Comparison of ENCODE assay signal across 12 cellular contexts in the genomic region with DNA sequence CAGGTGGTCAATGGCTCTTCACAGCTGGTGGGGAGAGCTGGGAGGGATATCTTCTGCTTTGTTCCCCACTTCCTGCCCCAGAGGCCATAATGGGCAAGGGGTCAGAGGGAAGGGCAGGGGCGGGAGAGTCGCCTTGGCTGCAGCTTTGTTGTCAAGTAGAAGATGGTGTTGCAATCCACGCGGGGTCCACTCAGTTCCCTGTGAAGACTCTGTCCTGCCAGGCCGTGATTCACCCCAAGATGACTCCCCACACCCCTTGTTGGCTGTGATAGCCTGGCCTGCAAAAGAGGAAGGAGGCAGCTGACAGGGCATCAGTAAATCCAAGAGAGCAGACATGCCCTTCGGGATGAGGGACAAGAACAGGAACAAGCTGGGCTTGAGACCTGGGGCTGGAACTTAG. TPM values are rescaled to one million over a fixed set of nuclear protein-coding genes. Genes with fewer than 3 reads are reported as not detected.
DNase-seq lines count a peak whose midpoint lies in the region; ATAC-seq and TF ChIP-seq lines count a peak whose summit lies in the region.
"Had no signal": no experiment of that assay in that cellular context is flagged by ENCODE, and none has a peak within 500 bp of the region (broad histone marks: within the 10 kb centered on the region; RNA-seq: fewer than 3 reads in every experiment).

No MANE protein-coding gene starts in this region.

- H3K4me1 ChIP-seq in colonic mucosa (no peaks in the 10 kb centered on the region), lower lobe of right lung (peaks cover 12% of the 10 kb centered on the region), uterus (no peaks in the 10 kb centered on the region)

- H3K9ac ChIP-seq in colonic mucosa (ENCODE audit: low read depth in 2 of 2, low read length in 2 of 2), result no peak overlapping the region

- H3K36me3 Mint-ChIP-seq in stimulated activated naive B cell treated with anti-CD40 and anti-IgM and Interleukin-4, amounts not matched to agents 10 μg/mL and 1 μg/mL and 100 μg/mL, for 72 hours, result no peaks in the 10 kb centered on the region
- H3K36me3 Mint-ChIP-seq: activated naive CD8-positive, alpha-beta T cell treated with anti-CD3 and anti-CD28 coated beads for 36 hours had no signal

- H3K27me3 Mint-ChIP-seq in stimulated activated naive B cell treated with anti-CD40 and anti-IgM and Interleukin-4, amounts not matched to agents 10 μg/mL and 1 μg/mL and 100 μg/mL, for 72 hours, result peaks cover 17 to 18% of the 10 kb centered on the region in 2 donors

- H3K27ac ChIP-seq in colonic mucosa (no peak overlapping the region), lower lobe of right lung (peak overlapping the region; percentile 13), uterus (no peak overlapping the region)

- no peak for TF ChIP-seq CTCF in colonic mucosa (IDR thresholded peaks at IDR 0.05)
- no peak for TF ChIP-seq CTCF in lower lobe of right lung (IDR thresholded peaks at IDR 0.05)
- no peak for TF ChIP-seq CTCF in uterus (IDR thresholded peaks at IDR 0.05)

- H3K36me3 ChIP-seq in colonic mucosa, result no peaks in the 10 kb centered on the region
- H3K36me3 ChIP-seq in lower lobe of right lung, result no peaks in the 10 kb centered on the region
- H3K36me3 ChIP-seq in uterus, result no peaks in the 10 kb centered on the region

- no peaks in the 10 kb centered on the region for H3K9me3 Mint-ChIP-seq in stimulated activated naive B cell treated with anti-CD40 and anti-IgM and Interleukin-4, amounts not matched to agents 10 μg/mL and 1 μg/mL and 100 μg/mL, for 72 hours
- H3K9me3 Mint-ChIP-seq: activated naive CD8-positive, alpha-beta T cell treated with anti-CD3 and anti-CD28 coated beads for 36 hours; stimulated activated naive CD8-positive, alpha-beta T cell treated with anti-CD3 and anti-CD28 coated beads, Interleukin-15, Interleukin-2, amounts not matched to agents 100 ng/mL and 50 ng/mL, for 24 hours had no signal

- H3K9me3 ChIP-seq in colonic mucosa (no peaks in the 10 kb centered on the region), lower lobe of right lung (no peaks in the 10 kb centered on the region), uterus (no peaks in the 10 kb centered on the region)

- H3K4me1 Mint-ChIP-seq in stimulated activated naive B cell treated with anti-CD40 and anti-IgM and Interleukin-4, amounts not matched to agents 10 μg/mL and 1 μg/mL and 100 μg/mL, for 72 hours, result peaks cover 0 to 1% of the 10 kb centered on the region in 2 donors
- H3K4me1 Mint-ChIP-seq: activated naive CD8-positive, alpha-beta T cell treated with anti-CD3 and anti-CD28 coated beads for 36 hours had no signal

- H3K27ac Mint-ChIP-seq in stimulated activated naive B cell treated with anti-CD40 and anti-IgM and Interleukin-4, amounts not matched to agents 10 μg/mL and 1 μg/mL and 100 μg/mL, for 72 hours, result no peak overlapping the region
- H3K27ac Mint-ChIP-seq: activated naive CD8-positive, alpha-beta T cell treated with anti-CD3 and anti-CD28 coated beads for 36 hours; stimulated activated naive CD8-positive, alpha-beta T cell treated with anti-CD3 and anti-CD28 coated beads, Interleukin-15, Interleukin-2, amounts not matched to agents 100 ng/mL and 50 ng/mL, for 24 hours had no signal

- no peak overlapping the region for H3K4me3 Mint-ChIP-seq in stimulated activated naive B cell treated with anti-CD40 and anti-IgM and Interleukin-4, amounts not matched to agents 10 μg/mL and 1 μg/mL and 100 μg/mL, for 72 hours
- H3K4me3 Mint-ChIP-seq: activated naive CD8-positive, alpha-beta T cell treated with anti-CD3 and anti-CD28 coated beads for 36 hours; stimulated activated naive CD8-positive, alpha-beta T cell treated with anti-CD3 and anti-CD28 coated beads, Interleukin-15, Interleukin-2, amounts not matched to agents 100 ng/mL and 50 ng/mL, for 24 hours had no signal

- DNase-seq in NOMO-1 treated with DMSO at 0.1 percent for 48 hours (lab: John Stamatoyannopoulos, UW; ENCODE audit: unreplicated experiment) (peak; percentile 56), NOMO-1 treated with dmso at 0.1 percent for 144 hours (lab: John Stamatoyannopoulos, UW; ENCODE audit: unreplicated experiment) (no peak), colonic mucosa (peak; percentile 33), lower lobe of right lung (peak; percentile 83), uterus (peak; percentile 42 to 59), midbrain (lab: John Stamatoyannopoulos, UW) (no peak), LoVo (ENCODE audit: low spot score) (no peak)
- DNase-seq in stimulated activated naive B cell treated with anti-CD40 and anti-IgM and Interleukin-4, amounts not matched to agents 10 μg/mL and 1 μg/mL and 100 μg/mL, for 72 hours, result no peak
- DNase-seq: 8988T; activated naive CD8-positive, alpha-beta T cell treated with anti-CD3 and anti-CD28 coated beads for 36 hours had no signal

- no peak for TF ChIP-seq POLR2A in uterus (IDR thresholded peaks at IDR 0.05)

- H3K4me3 ChIP-seq in colonic mucosa, result no peak overlapping the region
- no peak overlapping the region for H3K4me3 ChIP-seq in lower lobe of right lung
- H3K4me3 ChIP-seq in uterus, result no peak overlapping the region
- H3K4me3 ChIP-seq: K562 had no signal

- peak; percentile 53 to 82 for ATAC-seq in lower lobe of right lung
- ATAC-seq in stimulated activated naive B cell treated with anti-CD40 and anti-IgM and Interleukin-4, amounts not matched to agents 10 μg/mL and 1 μg/mL and 100 μg/mL, for 72 hours (replicated peaks), result no peak
- ATAC-seq: K562 had no signal

- H3K27me3 ChIP-seq in colonic mucosa, result no peaks in the 10 kb centered on the region
- no peaks in the 10 kb centered on the region for H3K27me3 ChIP-seq in lower lobe of right lung (ENCODE audit: low read depth)
- H3K27me3 ChIP-seq in uterus, result no peaks in the 10 kb centered on the region

- intact Hi-C loops in colonic mucosa (cut with DNase I) (no loop called here), lower lobe of right lung (cut with DNase I) (no loop called here), uterus (cut with DNase I; ENCODE audit: low total_unique reads) (no loop called here)

RNA-seq across cellular contexts. Expression of a gene that starts 6.9 kb away (rescaled TPM):
- total RNA-seq in colonic mucosa (1 to 10 TPM; 2.1 to 4.5 TPM), lower lobe of right lung (9.8 TPM), uterus (10 to 100 TPM in 3 of 4 donors, 1 to 10 TPM in 1; 6.6 to 85.2 (median 53.3) TPM)
- total RNA-seq: activated naive CD8-positive, alpha-beta T cell treated with anti-CD3 and anti-CD28 coated beads for 36 hours; K562 had no signal

Comparison
In these comparisons a context has a peak if more than half of its experiments do, and no peak if none do; other contexts are left out.
1. DNase-seq: peak in NOMO-1 treated with DMSO at 0.1 percent for 48 hours (single experiment), colonic mucosa (single experiment), lower lobe of right lung (single experiment) and uterus (2 of 2); none in NOMO-1 treated with dmso at 0.1 percent for 144 hours (single experiment), stimulated activated naive B cell treated with anti-CD40 and anti-IgM and Interleukin-4, amounts not matched to agents 10 μg/mL and 1 μg/mL and 100 μg/mL, for 72 hours (single experiment), midbrain (single experiment) and LoVo (single experiment).
2. ATAC-seq: peak in lower lobe of right lung (2 of 2); none in stimulated activated naive B cell treated with anti-CD40 and anti-IgM and Interleukin-4, amounts not matched to agents 10 μg/mL and 1 μg/mL and 100 μg/mL, for 72 hours (0 of 2).